In the genomic region with DNA sequence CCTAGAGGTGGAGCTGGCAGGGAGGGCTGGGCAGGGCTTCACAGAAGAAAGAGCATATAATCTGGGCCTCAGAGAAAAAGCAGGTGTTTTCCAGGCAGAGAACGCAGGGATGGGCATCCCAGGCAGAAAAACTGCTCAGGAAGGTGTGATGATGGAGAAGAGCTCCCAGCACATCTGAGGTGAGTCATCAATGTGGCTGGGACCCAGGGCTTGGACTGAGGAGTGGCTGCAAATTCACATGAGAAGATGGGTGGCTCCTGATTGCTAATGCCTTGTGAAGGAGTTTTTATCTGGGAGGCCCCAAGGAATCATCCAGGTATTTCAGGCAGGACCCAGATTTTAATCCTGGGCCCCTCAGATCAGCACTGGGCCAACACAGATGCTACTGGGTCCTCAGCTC, we compare ENCODE assay signal across 22 cellular contexts. TPM values are rescaled to one million over a fixed set of nuclear protein-coding genes. Genes with fewer than 3 reads are reported as not detected.
A peak's percentile ranks its signal among the peaks of the same experiment; 100 is the strongest.
DNase-seq lines count a peak whose midpoint lies in the region; ATAC-seq and TF ChIP-seq lines count a peak whose summit lies in the region.
"Had no signal": no experiment of that assay in that cellular context is flagged by ENCODE, and none has a peak within 500 bp of the region (broad histone marks: within the 10 kb centered on the region; RNA-seq: fewer than 3 reads in every experiment).

No MANE protein-coding gene starts in this region.

- no peaks in the 10 kb centered on the region for H3K36me3 Mint-ChIP-seq in HFFc6 (ENCODE audit: low read depth)

- DNase-seq in AG08395 (ENCODE audit: low spot score) (peak; percentile 19), NCI-H460 (ENCODE audit: extremely low read depth, low read depth) (peak; percentile 23), occipital lobe (lab: John Stamatoyannopoulos, UW) (peak; percentile 17), HFFc6 (no peak), NCI-H2196 treated with DMSO at 0.1 percent for 48 hours (lab: John Stamatoyannopoulos, UW; ENCODE audit: unreplicated experiment) (no peak), activated T-cell treated with anti-CD3 and anti-CD28 coated beads for 4 hours (no peak)
- DNase-seq: activated CD4-positive, alpha-beta T cell treated with anti-CD3 and anti-CD28 coated beads, Interleukin-2, amount 10 ng/mL, durations not matched to agents 7 days and 5 days; COR-L47; H7; hippocampal formation; left ventricle myocardium superior; NCI-H146; NCI-H524 treated with DMSO at 0.1 percent for 48 hours; RPMI8226; transverse colon had no signal

- ATAC-seq in esophagus mucosa = peak; percentile 76
- no peak for ATAC-seq in GM19023 (IDR thresholded peaks at IDR 0.05; ENCODE audit: unreplicated experiment)
- ATAC-seq: left ventricle myocardium superior had no signal

- peaks cover 32% of the 10 kb centered on the region for H3K27me3 Mint-ChIP-seq in HFFc6 (ENCODE audit: insufficient read depth)

- no peaks in the 10 kb centered on the region for H3K9me3 Mint-ChIP-seq in HFFc6
- H3K9me3 Mint-ChIP-seq: activated CD4-positive, alpha-beta T cell treated with anti-CD3 and anti-CD28 coated beads, Interleukin-2, amount 10 ng/mL, durations not matched to agents 7 days and 5 days; nephron; T-helper 2 cell treated with Interferon-gamma antibody and Interleukin-4, amounts not matched to agents 5 μg/mL and 100 μg/mL, for 36 hours had no signal

- no peak overlapping the region for H3K4me3 Mint-ChIP-seq in HFFc6
- H3K4me3 Mint-ChIP-seq: activated CD4-positive, alpha-beta T cell treated with anti-CD3 and anti-CD28 coated beads, Interleukin-2, amount 10 ng/mL, durations not matched to agents 7 days and 5 days; nephron; T-helper 2 cell treated with Interferon-gamma antibody and Interleukin-4, amounts not matched to agents 5 μg/mL and 100 μg/mL, for 36 hours had no signal

- TF ChIP-seq CTCF in HFFc6 (IDR thresholded peaks at IDR 0.05) = no peak

- H3K27ac Mint-ChIP-seq in HFFc6 = no peak overlapping the region
- H3K27ac Mint-ChIP-seq: activated CD4-positive, alpha-beta T cell treated with anti-CD3 and anti-CD28 coated beads, Interleukin-2, amount 10 ng/mL, durations not matched to agents 7 days and 5 days; nephron; T-helper 2 cell treated with Interferon-gamma antibody and Interleukin-4, amounts not matched to agents 5 μg/mL and 100 μg/mL, for 36 hours had no signal

- peaks cover 14% of the 10 kb centered on the region for H3K4me1 Mint-ChIP-seq in HFFc6 (ENCODE audit: low read depth)

RNA-seq across cellular contexts. Expression of gene IL1F10, which starts 10.2 kb away (rescaled TPM):
- not detected in 2 replicates for total RNA-seq in NCI-H460 (2014; rRNA removed; shearing (Covaris generic))
- not detected in 2 replicates for polyA plus RNA-seq in NCI-H460 (2014; cell fraction: nucleus; rRNA removed)
- total RNA-seq in esophagus mucosa = not detected
- total RNA-seq in occipital lobe = not detected
- not detected for total RNA-seq in HFFc6 (2021; fragmentation: NEBNext Ultra II Directional; extraction: Animal tissue kit (Norgen Biotek cat#: 25700))
- total RNA-seq: activated CD4-positive, alpha-beta T cell treated with anti-CD3 and anti-CD28 coated beads, Interleukin-2, amount 10 ng/mL, durations not matched to agents 7 days and 5 days; H7; left ventricle myocardium superior; right atrium auricular region; transverse colon had no signal
- polyA plus RNA-seq: adipose tissue, AG04450 had no signal

RNA-seq across cellular contexts. Expression of gene IL36RN, which starts 18.9 kb away (rescaled TPM):
- total RNA-seq in NCI-H460 (2014; rRNA removed; shearing (Covaris generic)) = not detected in 2 replicates
- polyA plus RNA-seq in NCI-H460 (2014; cell fraction: nucleus; rRNA removed) = not detected in 2 replicates
- total RNA-seq in esophagus mucosa (64.1 TPM), occipital lobe (not detected)
- total RNA-seq in HFFc6 (2021; fragmentation: NEBNext Ultra II Directional; extraction: Animal tissue kit (Norgen Biotek cat#: 25700)) = not detected
- total RNA-seq: activated CD4-positive, alpha-beta T cell treated with anti-CD3 and anti-CD28 coated beads, Interleukin-2, amount 10 ng/mL, durations not matched to agents 7 days and 5 days; H7; left ventricle myocardium superior; right atrium auricular region; transverse colon had no signal
- polyA plus RNA-seq: AG04450 had no signal

RNA-seq across cellular contexts. Expression of gene IL36B, which starts 25.3 kb away (rescaled TPM):
- total RNA-seq in NCI-H460 (2014; rRNA removed; shearing (Covaris generic)) = not detected in 2 replicates
- polyA plus RNA-seq in NCI-H460 (2014; cell fraction: nucleus; rRNA removed) = not detected in 2 replicates
- 1.4 TPM for total RNA-seq in esophagus mucosa
- not detected for total RNA-seq in occipital lobe
- not detected for total RNA-seq in HFFc6 (2021; fragmentation: NEBNext Ultra II Directional; extraction: Animal tissue kit (Norgen Biotek cat#: 25700))
- total RNA-seq: activated CD4-positive, alpha-beta T cell treated with anti-CD3 and anti-CD28 coated beads, Interleukin-2, amount 10 ng/mL, durations not matched to agents 7 days and 5 days; H7; left ventricle myocardium superior; right atrium auricular region; transverse colon had no signal
- polyA plus RNA-seq: adipose tissue, AG04450 had no signal

RNA-seq across cellular contexts. Expression of gene IL1RN, which starts 49.5 kb away (rescaled TPM):
- not detected in 2 replicates for total RNA-seq in NCI-H460 (2014; rRNA removed; shearing (Covaris generic))
- not detected in 2 replicates for polyA plus RNA-seq in NCI-H460 (2014; cell fraction: nucleus; rRNA removed)
- total RNA-seq in esophagus mucosa (871 TPM), occipital lobe (not detected)
- total RNA-seq in HFFc6 (2021; fragmentation: NEBNext Ultra II Directional; extraction: Animal tissue kit (Norgen Biotek cat#: 25700)) = not detected
- total RNA-seq: H7 had no signal
- polyA plus RNA-seq: AG04450 had no signal

Comparison
In these comparisons a context has a peak if more than half of its experiments do, and no peak if none do; other contexts are left out.
1. DNase-seq: peak in AG08395 (single experiment), NCI-H460 (single experiment) and occipital lobe (single experiment); none in HFFc6 (single experiment), NCI-H2196 treated with DMSO at 0.1 percent for 48 hours (single experiment) and activated T-cell treated with anti-CD3 and anti-CD28 coated beads for 4 hours (single experiment).
2. RNA of gene IL36RN, which starts 18.9 kb away (total RNA-seq): 64.1 TPM in esophagus mucosa (single experiment); not detected in NCI-H460, not detected in occipital lobe (single experiment) and not detected in HFFc6; every median in the first group is over 10 times any median in the second.